9 cellular contexts compared by ENCODE assay signal in the genomic region with DNA sequence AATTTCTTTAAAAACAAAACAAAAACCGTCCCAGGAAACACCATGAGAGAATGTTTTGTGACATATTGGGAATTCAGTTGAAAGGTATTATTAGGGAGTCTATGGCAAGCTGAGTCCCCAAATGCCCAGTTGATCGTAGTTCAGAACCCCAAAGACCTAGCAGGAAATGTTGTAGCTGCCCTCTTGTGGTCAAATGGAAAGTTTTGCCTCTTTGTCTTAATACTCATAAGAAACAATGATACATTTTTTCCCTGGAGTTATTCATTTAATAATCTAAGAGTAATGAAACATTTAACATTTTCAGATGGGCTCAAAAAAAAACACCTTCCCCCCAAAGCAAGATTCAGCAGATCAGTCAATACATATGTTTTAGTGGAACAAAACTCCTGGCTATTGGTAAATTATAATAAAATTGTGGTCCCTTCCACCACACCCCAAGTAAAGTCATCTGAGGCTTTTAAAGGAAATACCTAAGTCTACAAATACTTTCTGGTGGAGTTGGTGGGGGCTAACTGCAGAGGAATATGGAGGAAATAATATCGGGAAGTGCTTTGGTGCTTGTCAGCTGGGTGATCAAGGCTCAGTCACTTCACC. TPM values are rescaled to one million over a fixed set of nuclear protein-coding genes. Genes with fewer than 3 reads are reported as not detected.
A peak's percentile ranks its signal among the peaks of the same experiment; 100 is the strongest.
DNase-seq lines count a peak whose midpoint lies in the region; ATAC-seq and TF ChIP-seq lines count a peak whose summit lies in the region.
"Had no signal": no experiment of that assay in that cellular context is flagged by ENCODE, and none has a peak within 500 bp of the region (broad histone marks: within the 10 kb centered on the region; RNA-seq: fewer than 3 reads in every experiment).

No MANE protein-coding gene starts in this region.

- no peaks in the 10 kb centered on the region for H4K20me1 ChIP-seq in GM23248 (ENCODE audit: insufficient read depth)

- H3K9ac ChIP-seq in GM23248: 0 out of 2 replicates have a peak overlapping the region, but pooled peaks have one; percentile 15

- H3K4me2 ChIP-seq in GM23248 (ENCODE audit: unreplicated experiment): no peak overlapping the region

- peak; percentile 73 for TF ChIP-seq CTCF in brain microvascular endothelial cell (IDR thresholded peaks at IDR 0.05; ENCODE audit: low read depth, low read length, missing control alignments)
- TF ChIP-seq CTCF in left lung (IDR thresholded peaks at IDR 0.05): peak; percentile 24 to 45

- intact Hi-C loops in left lung (cut with DNase I): no loop called here

- H3K79me2 ChIP-seq in GM23248 (ENCODE audit: insufficient read depth): no peaks in the 10 kb centered on the region

- H3K27ac ChIP-seq in GM23248 (peak overlapping the region; percentile 10), brain microvascular endothelial cell (no peak overlapping the region), left lung (no peak overlapping the region)

- peaks cover 39% of the 10 kb centered on the region for H3K4me1 ChIP-seq in GM23248 (ENCODE audit: insufficient read depth)
- no peaks in the 10 kb centered on the region for H3K4me1 ChIP-seq in left lung

- peak; percentile 52 for ATAC-seq in left lung
- ATAC-seq in HG03045 (IDR thresholded peaks at IDR 0.05; ENCODE audit: unreplicated experiment): no peak

- WGBS in GM23248 (ENCODE audit: low coverage in 1 of 2, low lambda C conversion rate in 2 of 2, missing lambda C conversion rate in 2 of 2), 2 experiments: 5 to 11% methylated on average over 3 of the region's 3 CpGs

- in situ Hi-C loops in GM23248 (cut with MboI) (no loop called here), brain microvascular endothelial cell (cut with HindIII; ENCODE audit: low pct_ligation_motif_present, low sequenced_read_pairs) (no loop called here)

- peak overlapping the region; percentile 62 for H2AFZ ChIP-seq in GM23248

- no peak overlapping the region for H3K4me3 ChIP-seq in GM23248
- no peak overlapping the region for H3K4me3 ChIP-seq in brain microvascular endothelial cell (ENCODE audit: low read depth, low read length)
- no peak overlapping the region for H3K4me3 ChIP-seq in left lung

- no peaks in the 10 kb centered on the region for H3K9me3 ChIP-seq in GM23248 (ENCODE audit: low read depth)
- no peaks in the 10 kb centered on the region for H3K9me3 ChIP-seq in left lung

- H3K36me3 ChIP-seq in GM23248 (ENCODE audit: low read depth) (no peaks in the 10 kb centered on the region), brain microvascular endothelial cell (replicated peaks) (no peaks in the 10 kb centered on the region), left lung (no peaks in the 10 kb centered on the region)

- H3K27me3 ChIP-seq in GM23248 (replicated peaks; ENCODE audit: insufficient read depth) (no peaks in the 10 kb centered on the region), brain microvascular endothelial cell (replicated peaks) (no peaks in the 10 kb centered on the region), left lung (no peaks in the 10 kb centered on the region)

- no peaks in the 10 kb centered on the region for H3K9me2 ChIP-seq in GM23248 (ENCODE audit: insufficient read depth)

- DNase-seq in DMS 273 (lab: John Stamatoyannopoulos, UW; ENCODE audit: unreplicated experiment) (peak; percentile 67), GM23248 (peak; percentile 69), NCI-H345 (lab: John Stamatoyannopoulos, UW) (peak; percentile 55), brain microvascular endothelial cell (peak; percentile 47), left lung (no peak), activated gamma-delta T cell treated with Interleukin-2 at 50 U/mL for 16 hours (no peak), NCI-H2029 (lab: John Stamatoyannopoulos, UW) (no peak)
- DNase-seq: activated B cell treated with CpG ODN at 0.5 μM for 24 hours had no signal

- peaks cover 22% of the 10 kb centered on the region for H3F3A ChIP-seq in GM23248 (ENCODE audit: insufficient read depth)

RNA-seq across cellular contexts. Expression of gene EFEMP1, which starts 37.8 kb away (rescaled TPM):
- 1,343 and 1,498 TPM in 2 replicates for total RNA-seq in GM23248 (2014; rRNA removed; shearing (Covaris generic))
- polyA plus RNA-seq in GM23248 (2016; fragmentation: Nextera tagmentation; extraction: Ambion mirVana): 1,133 and 1,145 TPM in 2 replicates
- 100 to 1,000 TPM; 329 to 346 TPM for total RNA-seq in left lung
- total RNA-seq: activated B cell treated with CpG ODN at 0.5 μM for 24 hours had no signal

Comparison
In these comparisons a context has a peak if more than half of its experiments do, and no peak if none do; other contexts are left out.
1. DNase-seq: peak in DMS 273 (single experiment), GM23248 (single experiment), NCI-H345 (single experiment) and brain microvascular endothelial cell (single experiment); none in left lung (0 of 2), activated gamma-delta T cell treated with Interleukin-2 at 50 U/mL for 16 hours (single experiment) and NCI-H2029 (single experiment).